Comparison of ENCODE assay signal across 20 cellular contexts in the genomic region with DNA sequence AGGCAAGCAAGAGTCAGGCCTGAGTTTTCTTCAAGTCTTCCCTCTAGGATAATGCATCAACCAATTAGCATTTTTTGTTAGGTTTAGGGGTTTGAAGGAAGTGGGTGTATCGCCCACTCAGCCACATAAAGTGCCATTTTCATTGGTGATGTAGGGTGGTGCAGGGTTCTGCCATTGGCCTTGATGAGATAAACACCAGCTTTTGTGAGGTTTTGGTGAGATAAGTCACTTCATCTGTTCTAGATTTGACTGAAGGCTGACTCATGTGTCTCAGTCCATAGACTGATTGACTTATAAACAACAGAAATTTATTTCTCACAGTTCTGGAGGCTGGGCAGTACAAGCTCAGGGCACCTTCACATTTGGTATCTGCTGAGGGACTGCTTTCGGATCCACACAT.
A peak's percentile ranks its signal among the peaks of the same experiment; 100 is the strongest.
DNase-seq lines count a peak whose midpoint lies in the region; ATAC-seq lines count a peak whose summit lies in the region.
"Had no signal": no experiment of that assay in that cellular context is flagged by ENCODE, and none has a peak within 500 bp of the region (broad histone marks: within the 10 kb centered on the region; RNA-seq: fewer than 3 reads in every experiment).

No MANE protein-coding gene starts in this region.

- peaks cover 15% of the 10 kb centered on the region for H3K9me3 Mint-ChIP-seq in activated CD4-positive, alpha-beta memory T cell treated with anti-CD3 and anti-CD28 coated beads for 36 hours
- peaks cover 25% of the 10 kb centered on the region for H3K9me3 Mint-ChIP-seq in activated CD4-positive, alpha-beta memory T cell treated with anti-CD3 and anti-CD28 coated beads, Interleukin-2, amount 10 ng/mL, durations not matched to agents 7 days and 5 days

- H3K27me3 Mint-ChIP-seq in activated CD4-positive, alpha-beta memory T cell treated with anti-CD3 and anti-CD28 coated beads for 36 hours = peaks cover 12% of the 10 kb centered on the region
- peaks cover 3% of the 10 kb centered on the region for H3K27me3 Mint-ChIP-seq in activated CD4-positive, alpha-beta memory T cell treated with anti-CD3 and anti-CD28 coated beads, Interleukin-2, amount 10 ng/mL, durations not matched to agents 7 days and 5 days

- no peak overlapping the region for H3K27ac Mint-ChIP-seq in activated CD4-positive, alpha-beta memory T cell treated with anti-CD3 and anti-CD28 coated beads for 36 hours
- H3K27ac Mint-ChIP-seq in activated CD4-positive, alpha-beta memory T cell treated with anti-CD3 and anti-CD28 coated beads, Interleukin-2, amount 10 ng/mL, durations not matched to agents 7 days and 5 days = no peak overlapping the region
- H3K27ac Mint-ChIP-seq: CD4-positive, CD25-positive, alpha-beta regulatory T cell; T-helper 17 cell had no signal

- ATAC-seq in GM19023 (IDR thresholded peaks at IDR 0.05; ENCODE audit: unreplicated experiment) = peak; percentile 45
- ATAC-seq: left colon, mucosa of descending colon, right cardiac atrium, T-helper 17 cell had no signal

- no peak overlapping the region for H3K4me3 Mint-ChIP-seq in activated CD4-positive, alpha-beta memory T cell treated with anti-CD3 and anti-CD28 coated beads for 36 hours
- H3K4me3 Mint-ChIP-seq in activated CD4-positive, alpha-beta memory T cell treated with anti-CD3 and anti-CD28 coated beads, Interleukin-2, amount 10 ng/mL, durations not matched to agents 7 days and 5 days = no peak overlapping the region
- H3K4me3 Mint-ChIP-seq: CD4-positive, CD25-positive, alpha-beta regulatory T cell; T-helper 17 cell had no signal

- CTCF ChIA-PET in activated CD4-positive, alpha-beta memory T cell treated with anti-CD3 and anti-CD28 coated beads for 36 hours (lab: Charles Lee) = no interaction called here
- CTCF ChIA-PET in activated CD4-positive, alpha-beta memory T cell treated with anti-CD3 and anti-CD28 coated beads, Interleukin-2, amount 10 ng/mL, durations not matched to agents 7 days and 5 days (lab: Charles Lee) = no interaction called here

- POLR2A ChIA-PET in activated CD4-positive, alpha-beta memory T cell treated with anti-CD3 and anti-CD28 coated beads for 36 hours (lab: Charles Lee) = no interaction called here
- POLR2A ChIA-PET in activated CD4-positive, alpha-beta memory T cell treated with anti-CD3 and anti-CD28 coated beads, Interleukin-2, amount 10 ng/mL, durations not matched to agents 7 days and 5 days (lab: Charles Lee) = no interaction called here

- peaks cover 6% of the 10 kb centered on the region for H3K4me1 Mint-ChIP-seq in activated CD4-positive, alpha-beta memory T cell treated with anti-CD3 and anti-CD28 coated beads for 36 hours (ENCODE audit: low read depth)
- peaks cover 9% of the 10 kb centered on the region for H3K4me1 Mint-ChIP-seq in activated CD4-positive, alpha-beta memory T cell treated with anti-CD3 and anti-CD28 coated beads, Interleukin-2, amount 10 ng/mL, durations not matched to agents 7 days and 5 days
- H3K4me1 Mint-ChIP-seq: CD4-positive, CD25-positive, alpha-beta regulatory T cell; T-helper 17 cell had no signal

- intact Hi-C loops in activated CD4-positive, alpha-beta memory T cell treated with anti-CD3 and anti-CD28 coated beads for 36 hours (cut with micrococcal nuclease) = no loop called here

- DNase-seq in activated CD4-positive, alpha-beta memory T cell treated with anti-CD3 and anti-CD28 coated beads for 36 hours = peak; percentile 56
- no peak for DNase-seq in activated CD4-positive, alpha-beta memory T cell treated with anti-CD3 and anti-CD28 coated beads, Interleukin-2, amount 10 ng/mL, durations not matched to agents 7 days and 5 days
- DNase-seq in OCI-M1 (lab: John Stamatoyannopoulos, UW) (peak; percentile 1), DMS79 treated with DMSO at 0.1 percent for 48 hours (lab: John Stamatoyannopoulos, UW) (no peak), C1 segment of cervical spinal cord (lab: John Stamatoyannopoulos, UW) (no peak), NCI-H146 (lab: John Stamatoyannopoulos, UW) (no peak)
- DNase-seq in stimulated activated CD4-positive, alpha-beta T cell treated with anti-CD3 and anti-CD28 coated beads, Interleukin-2, amount 100 ng/mL, for 48 hours = peak; percentile 1 to 9
- DNase-seq: activated CD4-positive, CD25-positive, alpha-beta regulatory T cell; CD4-positive, CD25-positive, alpha-beta regulatory T cell; left colon; MG63; mucosa of descending colon; NCI-H1694 treated with DMSO at 0.1 percent for 48 hours; NCI-H345; nucleus accumbens; right cardiac atrium; SHP77 treated with DMSO at 0.1 percent for 48 hours; stomach; T-helper 17 cell had no signal

- no peaks in the 10 kb centered on the region for H3K36me3 Mint-ChIP-seq in activated CD4-positive, alpha-beta memory T cell treated with anti-CD3 and anti-CD28 coated beads for 36 hours
- peaks cover 3% of the 10 kb centered on the region for H3K36me3 Mint-ChIP-seq in activated CD4-positive, alpha-beta memory T cell treated with anti-CD3 and anti-CD28 coated beads, Interleukin-2, amount 10 ng/mL, durations not matched to agents 7 days and 5 days (ENCODE audit: low read depth)
- H3K36me3 Mint-ChIP-seq: CD4-positive, CD25-positive, alpha-beta regulatory T cell had no signal

Comparison
In these comparisons a context has a peak if more than half of its experiments do, and no peak if none do; other contexts are left out.
1. DNase-seq: peak in activated CD4-positive, alpha-beta memory T cell treated with anti-CD3 and anti-CD28 coated beads for 36 hours (single experiment), OCI-M1 (single experiment) and stimulated activated CD4-positive, alpha-beta T cell treated with anti-CD3 and anti-CD28 coated beads, Interleukin-2, amount 100 ng/mL, for 48 hours (2 of 2); none in activated CD4-positive, alpha-beta memory T cell treated with anti-CD3 and anti-CD28 coated beads, Interleukin-2, amount 10 ng/mL, durations not matched to agents 7 days and 5 days (single experiment), DMS79 treated with DMSO at 0.1 percent for 48 hours (single experiment), C1 segment of cervical spinal cord (0 of 14) and NCI-H146 (single experiment).